Comparison of ENCODE assay signal across 9 cellular contexts in genomic region chr2:230318190-230319121, GRCh38. TPM values are rescaled to one million over a fixed set of nuclear protein-coding genes. Genes with fewer than 3 reads are reported as not detected.
DNase-seq lines count a peak whose midpoint lies in the region; ATAC-seq and TF ChIP-seq lines count a peak whose summit lies in the region.
"Had no signal": no experiment of that assay in that cellular context is flagged by ENCODE, and none has a peak within 500 bp of the region (broad histone marks: within the 10 kb centered on the region; RNA-seq: fewer than 3 reads in every experiment).

No MANE protein-coding gene starts in this region.

- no peak overlapping the region for H3K14ac ChIP-seq in neuronal stem cell (ENCODE audit: low read length)

- H2BK15ac ChIP-seq in neuronal stem cell (ENCODE audit: low read length) = no peak overlapping the region

- H4K91ac ChIP-seq in neuronal stem cell (ENCODE audit: low read depth, low read length, poor library complexity) = no peak overlapping the region

- ATAC-seq in GM18520 (IDR thresholded peaks at IDR 0.05; ENCODE audit: unreplicated experiment) = peak; percentile 36
- ATAC-seq in GM21576 (IDR thresholded peaks at IDR 0.05; ENCODE audit: unreplicated experiment) = peak; percentile 40
- no peak for ATAC-seq in HG03469 (IDR thresholded peaks at IDR 0.05; ENCODE audit: unreplicated experiment)

- H3K4me2 ChIP-seq in MM.1S (ENCODE audit: low read depth, low read length) = peak overlapping the region; percentile 48
- H3K4me2 ChIP-seq in neuronal stem cell (ENCODE audit: insufficient read depth, low read length, poor library complexity, severe bottlenecking) = no peak overlapping the region

- DNase-seq in MM.1S = peak; percentile 49
- DNase-seq in kidney tubule cell (ENCODE audit: low spot score) = peak; percentile 12
- no peak for DNase-seq in COR-L47 (lab: John Stamatoyannopoulos, UW)
- DNase-seq in neuronal stem cell (ENCODE audit: low spot score) = no peak
- no peak for DNase-seq in HEK293T (ENCODE audit: extremely low spot score)
- DNase-seq: NCI-H2081 treated with DMSO at 0.1 percent for 48 hours had no signal

- no CpG with 5 or more reads among the region's 6 CpGs for WGBS in neuronal stem cell (ENCODE audit: extremely low coverage in 2 of 2, insufficient read length in 2 of 2, insufficient replicate concordance in 1 of 2), 2 donors

- H2AFZ ChIP-seq in MM.1S (ENCODE audit: low read length) (peak overlapping the region; percentile 20; the same call in 1 of the 2 replicates), neuronal stem cell (ENCODE audit: low read length) (no peak overlapping the region)

- no peak overlapping the region for H3K4me3 ChIP-seq in MM.1S (ENCODE audit: low read length)
- H3K4me3 ChIP-seq in neuronal stem cell (ENCODE audit: low read length in 2 of 2) = no peak overlapping the region

- CTCF ChIA-PET in HEK293T (lab: Yijun Ruan, JAX) = no interaction called here

- H3K9ac ChIP-seq in MM.1S (ENCODE audit: low read length) = no peak overlapping the region
- no peak overlapping the region for H3K9ac ChIP-seq in neuronal stem cell (ENCODE audit: low read depth, low read length, poor library complexity)

- POLR2A ChIA-PET in HEK293T (lab: Yijun Ruan, JAX) = no interaction called here

- no peaks in the 10 kb centered on the region for H3K27me3 ChIP-seq in MM.1S (replicated peaks; ENCODE audit: insufficient read depth, low read length)
- H3K27me3 ChIP-seq in neuronal stem cell (ENCODE audit: control insufficient read depth in 3 of 3, insufficient read depth in 3 of 3, low read depth in 1 of 3, low read length in 3 of 3) = peaks cover 0 to 4% (median 0%) of the 10 kb centered on the region in 3 experiments

- no peak overlapping the region for H2BK12ac ChIP-seq in neuronal stem cell (ENCODE audit: low read length)

- H2BK5ac ChIP-seq in neuronal stem cell (ENCODE audit: low read length) = no peak overlapping the region

- H3K27ac ChIP-seq in MM.1S (ENCODE audit: low read length) (peak overlapping the region; percentile 73; the same call in 1 of the 2 replicates), neuronal stem cell (replicated peaks; ENCODE audit: low read length) (no peak overlapping the region)

- no peak overlapping the region for H3K18ac ChIP-seq in neuronal stem cell (ENCODE audit: low read length)

- H4K20me1 ChIP-seq in MM.1S (ENCODE audit: insufficient read depth, low read length) = no peaks in the 10 kb centered on the region

- no peak overlapping the region for H2BK120ac ChIP-seq in neuronal stem cell (ENCODE audit: low read depth, low read length)

- no peaks in the 10 kb centered on the region for H3K9me2 ChIP-seq in MM.1S (replicated peaks; ENCODE audit: insufficient read depth, low read length)

- H3K79me2 ChIP-seq in MM.1S (ENCODE audit: low read length) = no peaks in the 10 kb centered on the region

- H3F3A ChIP-seq in MM.1S (ENCODE audit: insufficient read depth, low read length) = peaks cover 11% of the 10 kb centered on the region

- H2AK5ac ChIP-seq in neuronal stem cell (ENCODE audit: low read depth, low read length) = no peak overlapping the region

- H3K23ac ChIP-seq in neuronal stem cell (ENCODE audit: low read depth, low read length, poor library complexity) = no peak overlapping the region

- no peak for TF ChIP-seq CTCF in MM.1S (IDR thresholded peaks at IDR 0.05; ENCODE audit: low read length)

- H3K36me3 ChIP-seq in MM.1S (replicated peaks; ENCODE audit: insufficient read depth, low read length) = no peaks in the 10 kb centered on the region
- no peaks in the 10 kb centered on the region for H3K36me3 ChIP-seq in neuronal stem cell (replicated peaks in 1 of 2; ENCODE audit: control insufficient read depth in 2 of 2, insufficient read depth in 2 of 2, low read length in 2 of 2)

- H3K4me1 ChIP-seq in MM.1S (ENCODE audit: low read length) (peaks cover 24% of the 10 kb centered on the region), neuronal stem cell (ENCODE audit: control insufficient read depth in 2 of 2, insufficient read depth in 1 of 2, low read depth in 1 of 2, low read length in 2 of 2) (no peaks in the 10 kb centered on the region)

- H3K9me3 ChIP-seq in MM.1S (replicated peaks; ENCODE audit: insufficient read depth, low read length) = no peaks in the 10 kb centered on the region
- peaks cover 8 to 10% of the 10 kb centered on the region in 2 donors for H3K9me3 ChIP-seq in neuronal stem cell (replicated peaks in 1 of 2; ENCODE audit: control insufficient read depth in 2 of 2, insufficient read depth in 1 of 2, low read depth in 1 of 2, low read length in 2 of 2)

- H4K8ac ChIP-seq in neuronal stem cell (ENCODE audit: low read depth, low read length) = no peak overlapping the region

- no peak overlapping the region for H3K4ac ChIP-seq in neuronal stem cell (ENCODE audit: low read length)

- no peaks in the 10 kb centered on the region for H3K79me1 ChIP-seq in neuronal stem cell (ENCODE audit: low read depth, low read length)

TF ChIP-seq in HEK293T, 16 proteins besides CTCF, POLR2A, EP300 and RAD21:
- TF ChIP-seq FOXK2 (IDR thresholded peaks at IDR 0.05) = no peak
- no peak for TF ChIP-seq FOXA1 (IDR thresholded peaks at IDR 0.05)
- TF ChIP-seq ARNT (IDR thresholded peaks at IDR 0.05) = no peak
- TF ChIP-seq L3MBTL2 (conservative IDR thresholded peaks at IDR 0.05) = no peak
- TF ChIP-seq TARDBP (IDR thresholded peaks at IDR 0.05) = no peak
- no peak for TF ChIP-seq NFRKB (IDR thresholded peaks at IDR 0.05)
- no peak for TF ChIP-seq CTBP1 (IDR thresholded peaks at IDR 0.05; ENCODE audit: borderline replicate concordance)
TF ChIP-seq in HEK293T: peak in this region for 0.

RNA-seq across cellular contexts. Expression of gene SP140L, which starts 8.5 kb away (rescaled TPM):
- 0.10 TPM for polyA plus RNA-seq in neuronal stem cell (2013, experiment 1 of 2)
- 0.10 TPM for polyA plus RNA-seq in neuronal stem cell (2013, experiment 2 of 2)

Comparison
In these comparisons a context has a peak if more than half of its experiments do, and no peak if none do; other contexts are left out.
1. DNase-seq: peak in MM.1S (single experiment) and kidney tubule cell (single experiment); none in COR-L47 (single experiment), neuronal stem cell (single experiment) and HEK293T (single experiment).